1 cellular context compared by ENCODE assay signal in the genomic region with DNA sequence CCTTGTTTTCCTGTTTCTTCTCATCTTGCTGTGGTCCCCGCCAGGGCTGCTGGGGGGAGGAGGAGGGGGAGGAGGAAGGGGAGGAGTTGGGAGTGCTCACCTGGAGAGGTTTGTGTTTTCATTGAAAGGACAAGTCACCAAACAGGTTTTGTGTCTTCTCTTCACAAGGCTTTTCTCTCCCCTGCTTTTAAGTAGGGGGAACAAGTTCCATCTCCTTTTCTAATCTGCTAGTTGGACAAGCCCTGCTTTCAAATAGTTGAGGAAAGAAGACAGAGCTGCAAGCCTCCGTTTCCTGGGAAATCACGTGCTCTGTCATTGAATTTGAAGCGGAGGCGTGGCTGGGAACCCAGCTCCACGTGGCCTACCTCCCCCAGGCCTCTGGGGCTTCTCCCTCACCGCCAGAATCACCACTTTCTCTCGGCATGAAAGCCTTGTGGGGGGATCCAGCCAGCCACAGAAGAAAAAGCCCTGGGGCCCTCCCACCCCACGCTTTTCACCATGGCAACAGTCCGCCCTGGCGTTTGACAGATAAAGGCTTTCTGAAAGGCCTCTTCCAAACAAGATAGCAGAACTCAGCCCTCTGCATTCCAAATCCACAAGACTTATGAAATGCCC.
TF ChIP-seq lines count a peak whose summit lies in the region.

No MANE protein-coding gene starts in this region.

TF ChIP-seq in K562, 482 proteins besides CTCF, POLR2A, EP300 and RAD21 (continued from another document and continues in another):
- TF ChIP-seq, protein P1, sequence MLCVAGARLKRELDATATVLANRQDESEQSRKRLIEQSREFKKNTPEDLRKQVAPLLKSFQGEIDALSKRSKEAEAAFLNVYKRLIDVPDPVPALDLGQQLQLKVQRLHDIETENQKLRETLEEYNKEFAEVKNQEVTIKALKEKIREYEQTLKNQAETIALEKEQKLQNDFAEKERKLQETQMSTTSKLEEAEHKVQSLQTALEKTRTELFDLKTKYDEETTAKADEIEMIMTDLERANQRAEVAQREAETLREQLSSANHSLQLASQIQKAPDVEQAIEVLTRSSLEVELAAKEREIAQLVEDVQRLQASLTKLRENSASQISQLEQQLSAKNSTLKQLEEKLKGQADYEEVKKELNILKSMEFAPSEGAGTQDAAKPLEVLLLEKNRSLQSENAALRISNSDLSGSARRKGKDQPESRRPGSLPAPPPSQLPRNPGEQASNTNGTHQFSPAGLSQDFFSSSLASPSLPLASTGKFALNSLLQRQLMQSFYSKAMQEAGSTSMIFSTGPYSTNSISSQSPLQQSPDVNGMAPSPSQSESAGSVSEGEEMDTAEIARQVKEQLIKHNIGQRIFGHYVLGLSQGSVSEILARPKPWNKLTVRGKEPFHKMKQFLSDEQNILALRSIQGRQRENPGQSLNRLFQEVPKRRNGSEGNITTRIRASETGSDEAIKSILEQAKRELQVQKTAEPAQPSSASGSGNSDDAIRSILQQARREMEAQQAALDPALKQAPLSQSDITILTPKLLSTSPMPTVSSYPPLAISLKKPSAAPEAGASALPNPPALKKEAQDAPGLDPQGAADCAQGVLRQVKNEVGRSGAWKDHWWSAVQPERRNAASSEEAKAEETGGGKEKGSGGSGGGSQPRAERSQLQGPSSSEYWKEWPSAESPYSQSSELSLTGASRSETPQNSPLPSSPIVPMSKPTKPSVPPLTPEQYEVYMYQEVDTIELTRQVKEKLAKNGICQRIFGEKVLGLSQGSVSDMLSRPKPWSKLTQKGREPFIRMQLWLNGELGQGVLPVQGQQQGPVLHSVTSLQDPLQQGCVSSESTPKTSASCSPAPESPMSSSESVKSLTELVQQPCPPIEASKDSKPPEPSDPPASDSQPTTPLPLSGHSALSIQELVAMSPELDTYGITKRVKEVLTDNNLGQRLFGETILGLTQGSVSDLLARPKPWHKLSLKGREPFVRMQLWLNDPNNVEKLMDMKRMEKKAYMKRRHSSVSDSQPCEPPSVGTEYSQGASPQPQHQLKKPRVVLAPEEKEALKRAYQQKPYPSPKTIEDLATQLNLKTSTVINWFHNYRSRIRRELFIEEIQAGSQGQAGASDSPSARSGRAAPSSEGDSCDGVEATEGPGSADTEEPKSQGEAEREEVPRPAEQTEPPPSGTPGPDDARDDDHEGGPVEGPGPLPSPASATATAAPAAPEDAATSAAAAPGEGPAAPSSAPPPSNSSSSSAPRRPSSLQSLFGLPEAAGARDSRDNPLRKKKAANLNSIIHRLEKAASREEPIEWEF (CRISPR knock-in tag; IDR thresholded peaks at IDR 0.05) = no peak
- TF ChIP-seq MGA (IDR thresholded peaks at IDR 0.05) (peak; percentile 94), CTCFL (IDR thresholded peaks at IDR 0.05; ENCODE audit: borderline replicate concordance, insufficient read depth, low read depth, low read length, poor library complexity, severe bottlenecking) (no peak), ZBTB40 (IDR thresholded peaks at IDR 0.05) (no peak), ZBTB40 (CRISPR knock-in tag; IDR thresholded peaks at IDR 0.05) (no peak), STAT5A (IDR thresholded peaks at IDR 0.05; ENCODE audit: borderline replicate concordance, low read length) (no peak), CBX2 (IDR thresholded peaks at IDR 0.05; ENCODE audit: insufficient read depth, low read length, poor library complexity, severe bottlenecking) (no peak), NELFE (IDR thresholded peaks at IDR 0.05; ENCODE audit: insufficient read depth, insufficient read length) (no peak)
- TF ChIP-seq, protein P2, sequence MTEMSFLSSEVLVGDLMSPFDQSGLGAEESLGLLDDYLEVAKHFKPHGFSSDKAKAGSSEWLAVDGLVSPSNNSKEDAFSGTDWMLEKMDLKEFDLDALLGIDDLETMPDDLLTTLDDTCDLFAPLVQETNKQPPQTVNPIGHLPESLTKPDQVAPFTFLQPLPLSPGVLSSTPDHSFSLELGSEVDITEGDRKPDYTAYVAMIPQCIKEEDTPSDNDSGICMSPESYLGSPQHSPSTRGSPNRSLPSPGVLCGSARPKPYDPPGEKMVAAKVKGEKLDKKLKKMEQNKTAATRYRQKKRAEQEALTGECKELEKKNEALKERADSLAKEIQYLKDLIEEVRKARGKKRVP (CRISPR knock-in tag; IDR thresholded peaks at IDR 0.05) = no peak; the same call in 1 of the 2 replicates
